21 cellular contexts compared by ENCODE assay signal in genomic region chr6:130424704-130425103, GRCh38. TPM values are rescaled to one million over a fixed set of nuclear protein-coding genes. Genes with fewer than 3 reads are reported as not detected.
DNase-seq lines count a peak whose midpoint lies in the region; ATAC-seq and TF ChIP-seq lines count a peak whose summit lies in the region.
"Had no signal": no experiment of that assay in that cellular context is flagged by ENCODE, and none has a peak within 500 bp of the region (broad histone marks: within the 10 kb centered on the region; RNA-seq: fewer than 3 reads in every experiment).

No MANE protein-coding gene starts in this region.

- no peak overlapping the region for H3K4me3 Mint-ChIP-seq in activated CD8-positive, alpha-beta T cell treated with anti-CD3 and anti-CD28 coated beads, Interleukin-2, amount 10 ng/mL, durations not matched to agents 7 days and 5 days
- H3K4me3 Mint-ChIP-seq: CD4-positive, CD25-positive, alpha-beta regulatory T cell had no signal

- POLR2A ChIA-PET in activated CD8-positive, alpha-beta T cell treated with anti-CD3 and anti-CD28 coated beads, Interleukin-2, amount 10 ng/mL, durations not matched to agents 7 days and 5 days (lab: Charles Lee) = no interaction called here

- H3K27me3 ChIP-seq in HUES64 (ENCODE audit: insufficient read depth, low read length) (no peaks in the 10 kb centered on the region), brain microvascular endothelial cell (replicated peaks) (no peaks in the 10 kb centered on the region), smooth muscle cell (ENCODE audit: low read depth) (no peaks in the 10 kb centered on the region)
- H3K27me3 ChIP-seq: SJCRH30 had no signal

- peaks cover 5% of the 10 kb centered on the region for H3K27me3 Mint-ChIP-seq in activated CD8-positive, alpha-beta T cell treated with anti-CD3 and anti-CD28 coated beads, Interleukin-2, amount 10 ng/mL, durations not matched to agents 7 days and 5 days (ENCODE audit: low read depth)

- H4K20me1 ChIP-seq in smooth muscle cell (ENCODE audit: low read depth) = no peaks in the 10 kb centered on the region

- in situ Hi-C loops in brain microvascular endothelial cell (cut with HindIII; ENCODE audit: low pct_ligation_motif_present, low sequenced_read_pairs) = no loop called here

- H3K4me1 Mint-ChIP-seq in activated CD8-positive, alpha-beta T cell treated with anti-CD3 and anti-CD28 coated beads, Interleukin-2, amount 10 ng/mL, durations not matched to agents 7 days and 5 days (ENCODE audit: low read depth) = no peaks in the 10 kb centered on the region

- no peaks in the 10 kb centered on the region for H3K9me3 Mint-ChIP-seq in activated CD8-positive, alpha-beta T cell treated with anti-CD3 and anti-CD28 coated beads, Interleukin-2, amount 10 ng/mL, durations not matched to agents 7 days and 5 days (ENCODE audit: insufficient read depth)

- H3K4me1 ChIP-seq in HUES64 (ENCODE audit: insufficient read depth, low read length) (peaks cover 25% of the 10 kb centered on the region), smooth muscle cell (ENCODE audit: low read depth) (peaks cover 30% of the 10 kb centered on the region)
- H3K4me1 ChIP-seq: HAP-1 had no signal

- peak overlapping the region; percentile 8; the same call in 1 of the 2 replicates for H3K27ac ChIP-seq in HUES64 (ENCODE audit: low read depth, low read length)
- H3K27ac ChIP-seq in brain microvascular endothelial cell = peak overlapping the region; percentile 28
- H3K27ac ChIP-seq in smooth muscle cell (ENCODE audit: low read depth) = peak overlapping the region; percentile 97
- H3K27ac ChIP-seq: SJCRH30 had no signal

- H3K9me3 ChIP-seq in HUES64 (ENCODE audit: insufficient read depth, low read depth, low read length) (no peaks in the 10 kb centered on the region), smooth muscle cell (replicated peaks; ENCODE audit: low read depth) (no peaks in the 10 kb centered on the region)
- H3K9me3 ChIP-seq: HAP-1, SJCRH30 had no signal

- WGBS in HUES64 = 28% methylated on average over 2 of the region's 2 CpGs
- 46% methylated on average over 2 of the region's 2 CpGs for WGBS in smooth muscle cell (ENCODE audit: low lambda C conversion rate)

- no peaks in the 10 kb centered on the region for H3K36me3 Mint-ChIP-seq in activated CD8-positive, alpha-beta T cell treated with anti-CD3 and anti-CD28 coated beads, Interleukin-2, amount 10 ng/mL, durations not matched to agents 7 days and 5 days (ENCODE audit: low read depth)
- H3K36me3 Mint-ChIP-seq: CD4-positive, CD25-positive, alpha-beta regulatory T cell had no signal

- H2AFZ ChIP-seq in smooth muscle cell (ENCODE audit: low read depth) = no peak overlapping the region

- TF ChIP-seq CTCF in brain microvascular endothelial cell (IDR thresholded peaks at IDR 0.05; ENCODE audit: low read depth, low read length, missing control alignments) = no peak
- no peak for TF ChIP-seq CTCF in smooth muscle cell (IDR thresholded peaks at IDR 0.05; ENCODE audit: borderline replicate concordance, insufficient read depth, poor library complexity, severe bottlenecking)

- H3K4me2 ChIP-seq in smooth muscle cell = peak overlapping the region; percentile 73

- H3K36me3 ChIP-seq in HUES64 (ENCODE audit: insufficient read depth, low read length) (no peaks in the 10 kb centered on the region), brain microvascular endothelial cell (replicated peaks) (peaks cover 2% of the 10 kb centered on the region), smooth muscle cell (ENCODE audit: low read depth) (no peaks in the 10 kb centered on the region)
- H3K36me3 ChIP-seq: HAP-1, SJCRH30 had no signal

- CTCF ChIA-PET in activated CD8-positive, alpha-beta T cell treated with anti-CD3 and anti-CD28 coated beads, Interleukin-2, amount 10 ng/mL, durations not matched to agents 7 days and 5 days (lab: Charles Lee) = no interaction called here

- DNase-seq in brain microvascular endothelial cell (no peak), iPS-NIHi11 (ENCODE audit: low spot score) (peak; percentile 37), smooth muscle cell (lab: John Stamatoyannopoulos, UW; ENCODE audit: unreplicated experiment) (no peak), D341Med (ENCODE audit: low spot score) (no peak), NCI-H226 (no peak)
- DNase-seq in activated CD8-positive, alpha-beta T cell treated with anti-CD3 and anti-CD28 coated beads, Interleukin-2, amount 10 ng/mL, durations not matched to agents 7 days and 5 days = no peak
- DNase-seq in activated CD4-positive, alpha-beta T cell treated with anti-CD3 and anti-CD28 coated beads for 48 hours = no peak
- DNase-seq: CD4-positive, CD25-positive, alpha-beta regulatory T cell; DMS79; KBM-7; MM.1S; NCI-H1048; NCI-H1417 treated with DMSO at 0.1 percent for 48 hours; NCI-H1930; NCI-H345; NCI-H524 treated with DMSO at 0.1 percent for 48 hours; NCI-H82; SJCRH30 had no signal

- peaks cover 71% of the 10 kb centered on the region for H3K79me2 ChIP-seq in smooth muscle cell (ENCODE audit: low read depth)

- H3F3A ChIP-seq in smooth muscle cell (ENCODE audit: low read depth) = peaks cover 23% of the 10 kb centered on the region

- H3K27ac Mint-ChIP-seq in activated CD8-positive, alpha-beta T cell treated with anti-CD3 and anti-CD28 coated beads, Interleukin-2, amount 10 ng/mL, durations not matched to agents 7 days and 5 days = no peak overlapping the region
- H3K27ac Mint-ChIP-seq: CD4-positive, CD25-positive, alpha-beta regulatory T cell had no signal

- H3K4me3 ChIP-seq in HUES64 (ENCODE audit: low read length) (no peak overlapping the region), brain microvascular endothelial cell (ENCODE audit: low read depth, low read length) (no peak overlapping the region), smooth muscle cell (no peak overlapping the region)
- H3K4me3 ChIP-seq: HAP-1, SJCRH30 had no signal

- no peak overlapping the region for H3K9ac ChIP-seq in HUES64 (ENCODE audit: low read depth, low read length)
- peak overlapping the region; percentile 72 for H3K9ac ChIP-seq in smooth muscle cell (ENCODE audit: low read depth)

- no peak for ATAC-seq in activated CD8-positive, alpha-beta T cell treated with anti-CD3 and anti-CD28 coated beads, Interleukin-2, amount 10 ng/mL, durations not matched to agents 7 days and 5 days
- ATAC-seq: Panc1 had no signal

RNA-seq across cellular contexts. Expression of gene TMEM200A, which starts 58.9 kb away (rescaled TPM):
- polyA plus RNA-seq in HUES64 (2013, experiment 1 of 2) = 10.0 TPM
- polyA plus RNA-seq in HUES64 (2013, experiment 2 of 2) = 10.2 TPM
- total RNA-seq in smooth muscle cell = 116 and 126 TPM in 2 replicates
- polyA plus RNA-seq in smooth muscle cell = 71.0 and 84.7 TPM in 2 replicates
- 1 to 10 TPM; 2.6 to 2.7 TPM for total RNA-seq in activated CD8-positive, alpha-beta T cell treated with anti-CD3 and anti-CD28 coated beads, Interleukin-2, amount 10 ng/mL, durations not matched to agents 7 days and 5 days

Comparison
In these comparisons a context has a peak if more than half of its experiments do, and no peak if none do; other contexts are left out.
1. H3K27ac ChIP-seq: peak in every context shown above with its lines; median percentile 97 in smooth muscle cell; 28 in brain microvascular endothelial cell; 8 in HUES64.
2. RNA of gene TMEM200A, which starts 58.9 kb away (total RNA-seq): 116 to 126 TPM in smooth muscle cell; 2.6 to 2.7 TPM in activated CD8-positive, alpha-beta T cell treated with anti-CD3 and anti-CD28 coated beads, Interleukin-2, amount 10 ng/mL, durations not matched to agents 7 days and 5 days; every median in the first group is over 10 times any median in the second.